Comparison of ENCODE assay signal across 8 cellular contexts in genomic region chr15:84634228-84634837, GRCh38. TPM values are rescaled to one million over a fixed set of nuclear protein-coding genes. Genes with fewer than 3 reads are reported as not detected.
A peak's percentile ranks its signal among the peaks of the same experiment; 100 is the strongest.
DNase-seq lines count a peak whose midpoint lies in the region; ATAC-seq and TF ChIP-seq lines count a peak whose summit lies in the region.

No MANE protein-coding gene starts in this region.

- no peak for TF ChIP-seq POLR2A in prostate gland (IDR thresholded peaks at IDR 0.05)

- H3K4me1 ChIP-seq in prostate gland (replicated peaks), result peaks cover 11% of the 10 kb centered on the region

- H3K9me3 ChIP-seq in prostate gland, result no peaks in the 10 kb centered on the region

- H3K27ac Mint-ChIP-seq in T-cell, result peak overlapping the region; percentile 82 to 85

- no peaks in the 10 kb centered on the region for H3K9me3 Mint-ChIP-seq in T-cell

- no peaks in the 10 kb centered on the region for H3K27me3 ChIP-seq in prostate gland (replicated peaks; ENCODE audit: insufficient read depth)

- no peaks in the 10 kb centered on the region for H3K36me3 ChIP-seq in prostate gland

- peak overlapping the region; percentile 94 to 95 for H3K27ac ChIP-seq in prostate gland

- no peak for TF ChIP-seq CTCF in GM12864 (IDR thresholded peaks at IDR 0.05; ENCODE audit: low read depth, low read length, missing control alignments)
- no peak for TF ChIP-seq CTCF in fibroblast of pulmonary artery (IDR thresholded peaks at IDR 0.05; ENCODE audit: low read length, missing control alignments)
- no peak for TF ChIP-seq CTCF in prostate gland (IDR thresholded peaks at IDR 0.05)

- no peak for DNase-seq in GM12864 (ENCODE audit: low read depth)
- DNase-seq in T-cell, result no peak
- no peak for DNase-seq in fibroblast of pulmonary artery (ENCODE audit: low read depth)
- DNase-seq in prostate gland (ENCODE audit: low spot score), result no peak
- DNase-seq in AG08395 (ENCODE audit: low spot score), result no peak
- no peak for DNase-seq in effector CD8-positive, alpha-beta T cell (lab: John Stamatoyannopoulos, UW)
- DNase-seq in NK-92 treated with Interleukin-12 subunit alpha and Interleukin-12 subunit beta, amount 100 ng/mL, for 24 hours (lab: John Stamatoyannopoulos, UW), result no peak
- no peak for DNase-seq in NCI-H2029 treated with DMSO at 0.1 percent for 48 hours (lab: John Stamatoyannopoulos, UW)

- no peaks in the 10 kb centered on the region for H3K27me3 Mint-ChIP-seq in T-cell

- WGBS in prostate gland, result 30% methylated on average over 23 of the region's 23 CpGs

- POLR2A ChIA-PET in T-cell (lab: Charles Lee), result interaction anchor here in 1 of 2 donors (1.1 kb wide), 1 partner anchor 20 kb away, joined by 5 read pairs; the partner anchor contains the start of gene WDR73

- ATAC-seq in T-cell (replicated peaks in 1 of 4), result no peak

- H3K4me3 Mint-ChIP-seq in T-cell, result peak overlapping the region; percentile 86 to 95 (median 86)

- intact Hi-C loops in prostate gland (cut with DNase I), result loop anchor here (5.0 kb wide), 1 partner anchor 37 kb away; no protein-coding TSS in a partner anchor

- H3K4me3 ChIP-seq in GM12864 (ENCODE audit: low read depth, low read length) (peak overlapping the region; percentile 63), fibroblast of pulmonary artery (replicated peaks; ENCODE audit: low read depth, low read length) (peak overlapping the region; percentile 61), prostate gland (peak overlapping the region; percentile 55 to 56)

- H3K4me1 Mint-ChIP-seq in T-cell, result peaks cover 48 to 52% (median 49%) of the 10 kb centered on the region in 3 donors

- H3K36me3 Mint-ChIP-seq in T-cell, result peaks cover 14% of the 10 kb centered on the region

- CTCF ChIA-PET in T-cell (lab: Charles Lee), result interaction anchor here (0.5 to 2.1 kb wide), 6 partner anchors 19 to 64 kb away, joined by 3 to 6 read pairs (median 4); partner anchors contain the start of genes NMB (in 1 of the 2) and WDR73 (in 1 of the 2)

RNA-seq across cellular contexts. Expression of gene WDR73, which starts 19.8 kb away (rescaled TPM):
- 10 to 100 TPM; 24.4 to 39.0 (median 36.3) TPM for total RNA-seq in T-cell
- 10 to 100 TPM; 20.7 to 43.9 TPM for total RNA-seq in prostate gland

RNA-seq across cellular contexts. Expression of gene NMB, which starts 23.7 kb away (rescaled TPM):
- total RNA-seq in T-cell (1 to 10 TPM; 1.3 to 3.5 (median 2.9) TPM), prostate gland (10 to 100 TPM in 1 of 2 donors, 1 to 10 TPM in 1; 6.2 to 16.6 TPM)

RNA-seq across cellular contexts. Expression of gene ZSCAN2, which starts 33.5 kb away (rescaled TPM):
- total RNA-seq in T-cell (10 to 100 TPM in 3 of 5 donors, 1 to 10 TPM in 2; 7.6 to 15.5 (median 12.5) TPM), prostate gland (10 to 100 TPM; 13.9 to 23.2 TPM)
